In genomic region chr4:180926277-180926676, GRCh38 we compare ENCODE assay signal across 19 cellular contexts.
"Had no signal": no experiment of that assay in that cellular context is flagged by ENCODE, and none has a peak within 500 bp of the region (broad histone marks: within the 10 kb centered on the region; RNA-seq: fewer than 3 reads in every experiment).

No MANE protein-coding gene starts in this region.

- H3K27ac ChIP-seq: coronary artery, left lung, neural progenitor cell, transverse colon had no signal

- H3K27me3 ChIP-seq: left lung, neural progenitor cell, transverse colon had no signal

- H2AFZ ChIP-seq: neural progenitor cell had no signal

- H3K4me2 ChIP-seq: neural progenitor cell had no signal

- H3K9ac ChIP-seq: neural progenitor cell had no signal

- H3K36me3 ChIP-seq: left lung, neural progenitor cell, transverse colon had no signal

- FAIRE-seq: small intestine, urothelium cell line had no signal

- H3K4me3 ChIP-seq: coronary artery, left lung, lung, neural progenitor cell, transverse colon had no signal

- DNase-seq: activated effector memory CD4-positive, alpha-beta T cell treated with Interleukin-2 at 50 U/mL for 16 hours; activated naive CD4-positive, alpha-beta T cell treated with anti-CD3 and anti-CD28 coated beads for 36 hours; activated naive CD8-positive, alpha-beta T cell treated with anti-CD3 and anti-CD28 coated beads, Interleukin-2, amount 10 ng/mL, durations not matched to agents 7 days and 5 days; activated T-cell treated with anti-CD3 and anti-CD28 coated beads, Interleukin-2, amount 50 U/mL, for 48 hours; amygdala; cerebellar nuclear complex; islet precursor cell; left lung; naive thymus-derived CD8-positive, alpha-beta T cell; small intestine; stimulated activated CD4-positive, alpha-beta T cell treated with anti-CD3 and anti-CD28 coated beads, Interleukin-2, amount 100 ng/mL, for 48 hours; stimulated activated CD8-positive, alpha-beta memory T cell treated with anti-CD3 and anti-CD28 coated beads, Interleukin-4, amount 100 ng/mL, for 48 hours; stimulated activated naive B cell treated with anti-CD40 and anti-IgM and Interleukin-4, amounts not matched to agents 10 μg/mL and 1 μg/mL and 100 μg/mL, for 72 hours; T-cell; transverse colon had no signal

- H3K9me3 ChIP-seq: transverse colon had no signal

- H3K4me1 ChIP-seq: left lung, neural progenitor cell, transverse colon had no signal
